ENCODE assay signal across 1 cellular context in the genomic region with DNA sequence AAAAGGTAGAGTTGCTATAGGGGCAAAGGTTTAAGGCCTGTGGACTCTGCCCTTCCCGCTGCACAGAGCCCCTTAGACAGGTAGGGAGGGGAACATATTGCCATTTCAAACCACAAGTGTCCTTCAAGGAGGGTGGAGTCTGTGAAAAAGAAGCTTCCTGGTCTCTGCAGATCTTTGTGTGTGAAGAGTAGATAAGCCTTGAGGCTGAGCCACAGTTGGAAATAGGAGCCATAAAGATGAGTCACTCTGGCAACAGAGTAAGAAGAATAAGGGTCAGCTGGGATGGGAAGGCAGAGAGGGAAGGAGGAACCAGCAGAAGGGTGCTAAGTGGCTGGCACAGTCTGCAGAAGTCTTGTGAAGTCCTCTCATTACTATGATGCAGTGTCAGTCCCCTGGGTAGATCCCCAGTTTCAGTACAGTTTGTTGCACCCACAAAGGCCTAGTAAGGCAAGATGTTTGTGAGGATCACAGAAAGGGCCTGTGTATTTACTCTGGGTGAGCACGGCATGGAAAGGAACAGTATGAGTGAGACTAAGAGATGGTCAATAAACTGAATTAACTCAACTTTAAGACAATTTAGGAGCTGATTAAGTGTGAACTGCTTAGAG.
TF ChIP-seq lines count a peak whose summit lies in the region.

No MANE protein-coding gene starts in this region.

TF ChIP-seq in K562, 482 proteins besides CTCF, POLR2A, EP300 and RAD21 (continues in another document):
- TF ChIP-seq RBM39 (optimal IDR thresholded peaks at IDR 0.05; ENCODE audit: low read depth, low read length) (no peak), NR3C1 (CRISPR knock-in tag; IDR thresholded peaks at IDR 0.05) (no peak), ILK (tag; IDR thresholded peaks at IDR 0.05; ENCODE audit: borderline replicate concordance, low read depth) (no peak), KAT2B (IDR thresholded peaks at IDR 0.05; ENCODE audit: low read depth, low read length) (no peak), CBX3 (IDR thresholded peaks at IDR 0.05; ENCODE audit: borderline replicate concordance in 1 of 2, low read length in 2 of 2) (peak in 1 of 2 experiments; percentile 93; a peak in 1 of 3 replicates), CHD2 (IDR thresholded peaks at IDR 0.05; ENCODE audit: low read depth, low read length) (no peak), NONO (IDR thresholded peaks at IDR 0.05; ENCODE audit: low read depth in 2 of 2, low read length in 1 of 2) (peak in 1 of 2 experiments; percentile 67; a peak in 1 of 4 replicates), ZNF124 (CRISPR knock-in tag; IDR thresholded peaks at IDR 0.05) (no peak), SIN3A (IDR thresholded peaks at IDR 0.05; ENCODE audit: borderline replicate concordance in 2 of 2, control insufficient read depth in 1 of 2, low read depth in 2 of 2, low read length in 2 of 2) (no peak), MAFK (IDR thresholded peaks at IDR 0.05; ENCODE audit: low read length) (peak; percentile 69), ZNF436 (CRISPR knock-in tag; IDR thresholded peaks at IDR 0.05) (peak; percentile 51; the same call in 1 of the 2 replicates), SMARCA4 (IDR thresholded peaks at IDR 0.05) (peak; percentile 100), KHSRP (IDR thresholded peaks at IDR 0.05) (0 out of 2 replicates have a peak, but pooled peaks have one; percentile 61), GTF2A2 (tag; IDR thresholded peaks at IDR 0.05) (no peak), ZNF143 (CRISPR knock-in tag; IDR thresholded peaks at IDR 0.05) (no peak), NFE2 (IDR thresholded peaks at IDR 0.05; ENCODE audit: low read depth) (peak; percentile 84), ZNF184 (CRISPR knock-in tag; IDR thresholded peaks at IDR 0.05) (no peak), NFATC3 (IDR thresholded peaks at IDR 0.05) (0 out of 2 replicates have a peak, but pooled peaks have one; percentile 63), HDAC1 (IDR thresholded peaks at IDR 0.05) (peak in 1 of 2 experiments; percentile 93; a peak in 2 of 4 replicates), ZEB2 (IDR thresholded peaks at IDR 0.05) (peak; percentile 96), ZFX (CRISPR knock-in tag; IDR thresholded peaks at IDR 0.05) (peak; percentile 73; the same call in 1 of the 2 replicates), FOXP1 (CRISPR knock-in tag; IDR thresholded peaks at IDR 0.05) (no peak), CBFA2T2 (conservative IDR thresholded peaks at IDR 0.05) (peak; percentile 96), ZNF24 (IDR thresholded peaks at IDR 0.05) (peak; percentile 34; the same call in 1 of the 2 replicates), GABPA (tag; conservative IDR thresholded peaks at IDR 0.05; ENCODE audit: low read depth) (peak; percentile 32; the same call in 1 of the 2 replicates), ARID2 (IDR thresholded peaks at IDR 0.05) (no peak), HNRNPH1 (optimal IDR thresholded peaks at IDR 0.05; ENCODE audit: low read depth, low read length) (no peak), NFIC (IDR thresholded peaks at IDR 0.05) (peak; percentile 90), ZBTB7A (IDR thresholded peaks at IDR 0.05; ENCODE audit: borderline replicate concordance, control insufficient read depth, low read depth, low read length) (peak; percentile 40; the same call in 1 of the 2 replicates), ELF4 (CRISPR knock-in tag; IDR thresholded peaks at IDR 0.05) (peak; percentile 98)
- TF ChIP-seq, protein P1, sequence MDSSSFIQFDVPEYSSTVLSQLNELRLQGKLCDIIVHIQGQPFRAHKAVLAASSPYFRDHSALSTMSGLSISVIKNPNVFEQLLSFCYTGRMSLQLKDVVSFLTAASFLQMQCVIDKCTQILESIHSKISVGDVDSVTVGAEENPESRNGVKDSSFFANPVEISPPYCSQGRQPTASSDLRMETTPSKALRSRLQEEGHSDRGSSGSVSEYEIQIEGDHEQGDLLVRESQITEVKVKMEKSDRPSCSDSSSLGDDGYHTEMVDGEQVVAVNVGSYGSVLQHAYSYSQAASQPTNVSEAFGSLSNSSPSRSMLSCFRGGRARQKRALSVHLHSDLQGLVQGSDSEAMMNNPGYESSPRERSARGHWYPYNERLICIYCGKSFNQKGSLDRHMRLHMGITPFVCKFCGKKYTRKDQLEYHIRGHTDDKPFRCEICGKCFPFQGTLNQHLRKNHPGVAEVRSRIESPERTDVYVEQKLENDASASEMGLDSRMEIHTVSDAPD (CRISPR knock-in tag; IDR thresholded peaks at IDR 0.05) = no peak
- TF ChIP-seq, protein P2, sequence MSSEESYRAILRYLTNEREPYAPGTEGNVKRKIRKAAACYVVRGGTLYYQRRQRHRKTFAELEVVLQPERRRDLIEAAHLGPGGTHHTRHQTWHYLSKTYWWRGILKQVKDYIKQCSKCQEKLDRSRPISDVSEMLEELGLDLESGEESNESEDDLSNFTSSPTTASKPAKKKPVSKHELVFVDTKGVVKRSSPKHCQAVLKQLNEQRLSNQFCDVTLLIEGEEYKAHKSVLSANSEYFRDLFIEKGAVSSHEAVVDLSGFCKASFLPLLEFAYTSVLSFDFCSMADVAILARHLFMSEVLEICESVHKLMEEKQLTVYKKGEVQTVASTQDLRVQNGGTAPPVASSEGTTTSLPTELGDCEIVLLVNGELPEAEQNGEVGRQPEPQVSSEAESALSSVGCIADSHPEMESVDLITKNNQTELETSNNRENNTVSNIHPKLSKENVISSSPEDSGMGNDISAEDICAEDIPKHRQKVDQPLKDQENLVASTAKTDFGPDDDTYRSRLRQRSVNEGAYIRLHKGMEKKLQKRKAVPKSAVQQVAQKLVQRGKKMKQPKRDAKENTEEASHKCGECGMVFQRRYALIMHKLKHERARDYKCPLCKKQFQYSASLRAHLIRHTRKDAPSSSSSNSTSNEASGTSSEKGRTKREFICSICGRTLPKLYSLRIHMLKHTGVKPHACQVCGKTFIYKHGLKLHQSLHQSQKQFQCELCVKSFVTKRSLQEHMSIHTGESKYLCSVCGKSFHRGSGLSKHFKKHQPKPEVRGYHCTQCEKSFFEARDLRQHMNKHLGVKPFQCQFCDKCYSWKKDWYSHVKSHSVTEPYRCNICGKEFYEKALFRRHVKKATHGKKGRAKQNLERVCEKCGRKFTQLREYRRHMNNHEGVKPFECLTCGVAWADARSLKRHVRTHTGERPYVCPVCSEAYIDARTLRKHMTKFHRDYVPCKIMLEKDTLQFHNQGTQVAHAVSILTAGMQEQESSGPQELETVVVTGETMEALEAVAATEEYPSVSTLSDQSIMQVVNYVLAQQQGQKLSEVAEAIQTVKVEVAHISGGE (CRISPR knock-in tag; IDR thresholded peaks at IDR 0.05) = peak in 1 of 3 experiments; percentile 58; a peak in 1 of 6 replicates
- TF ChIP-seq, protein P3, sequence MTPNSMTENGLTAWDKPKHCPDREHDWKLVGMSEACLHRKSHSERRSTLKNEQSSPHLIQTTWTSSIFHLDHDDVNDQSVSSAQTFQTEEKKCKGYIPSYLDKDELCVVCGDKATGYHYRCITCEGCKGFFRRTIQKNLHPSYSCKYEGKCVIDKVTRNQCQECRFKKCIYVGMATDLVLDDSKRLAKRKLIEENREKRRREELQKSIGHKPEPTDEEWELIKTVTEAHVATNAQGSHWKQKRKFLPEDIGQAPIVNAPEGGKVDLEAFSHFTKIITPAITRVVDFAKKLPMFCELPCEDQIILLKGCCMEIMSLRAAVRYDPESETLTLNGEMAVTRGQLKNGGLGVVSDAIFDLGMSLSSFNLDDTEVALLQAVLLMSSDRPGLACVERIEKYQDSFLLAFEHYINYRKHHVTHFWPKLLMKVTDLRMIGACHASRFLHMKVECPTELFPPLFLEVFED (CRISPR knock-in tag; conservative IDR thresholded peaks at IDR 0.05) = peak; percentile 55; the same call in 1 of the 2 replicates
- TF ChIP-seq, protein P4, sequence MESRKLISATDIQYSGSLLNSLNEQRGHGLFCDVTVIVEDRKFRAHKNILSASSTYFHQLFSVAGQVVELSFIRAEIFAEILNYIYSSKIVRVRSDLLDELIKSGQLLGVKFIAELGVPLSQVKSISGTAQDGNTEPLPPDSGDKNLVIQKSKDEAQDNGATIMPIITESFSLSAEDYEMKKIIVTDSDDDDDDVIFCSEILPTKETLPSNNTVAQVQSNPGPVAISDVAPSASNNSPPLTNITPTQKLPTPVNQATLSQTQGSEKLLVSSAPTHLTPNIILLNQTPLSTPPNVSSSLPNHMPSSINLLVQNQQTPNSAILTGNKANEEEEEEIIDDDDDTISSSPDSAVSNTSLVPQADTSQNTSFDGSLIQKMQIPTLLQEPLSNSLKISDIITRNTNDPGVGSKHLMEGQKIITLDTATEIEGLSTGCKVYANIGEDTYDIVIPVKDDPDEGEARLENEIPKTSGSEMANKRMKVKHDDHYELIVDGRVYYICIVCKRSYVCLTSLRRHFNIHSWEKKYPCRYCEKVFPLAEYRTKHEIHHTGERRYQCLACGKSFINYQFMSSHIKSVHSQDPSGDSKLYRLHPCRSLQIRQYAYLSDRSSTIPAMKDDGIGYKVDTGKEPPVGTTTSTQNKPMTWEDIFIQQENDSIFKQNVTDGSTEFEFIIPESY (CRISPR knock-in tag; IDR thresholded peaks at IDR 0.05) = 0 out of 2 replicates have a peak, but pooled peaks have one; percentile 12
- TF ChIP-seq, protein P5, sequence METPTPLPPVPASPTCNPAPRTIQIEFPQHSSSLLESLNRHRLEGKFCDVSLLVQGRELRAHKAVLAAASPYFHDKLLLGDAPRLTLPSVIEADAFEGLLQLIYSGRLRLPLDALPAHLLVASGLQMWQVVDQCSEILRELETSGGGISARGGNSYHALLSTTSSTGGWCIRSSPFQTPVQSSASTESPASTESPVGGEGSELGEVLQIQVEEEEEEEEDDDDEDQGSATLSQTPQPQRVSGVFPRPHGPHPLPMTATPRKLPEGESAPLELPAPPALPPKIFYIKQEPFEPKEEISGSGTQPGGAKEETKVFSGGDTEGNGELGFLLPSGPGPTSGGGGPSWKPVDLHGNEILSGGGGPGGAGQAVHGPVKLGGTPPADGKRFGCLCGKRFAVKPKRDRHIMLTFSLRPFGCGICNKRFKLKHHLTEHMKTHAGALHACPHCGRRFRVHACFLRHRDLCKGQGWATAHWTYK (CRISPR knock-in tag; IDR thresholded peaks at IDR 0.05) = peak; percentile 28; the same call in 1 of the 2 replicates
- TF ChIP-seq, protein P6, sequence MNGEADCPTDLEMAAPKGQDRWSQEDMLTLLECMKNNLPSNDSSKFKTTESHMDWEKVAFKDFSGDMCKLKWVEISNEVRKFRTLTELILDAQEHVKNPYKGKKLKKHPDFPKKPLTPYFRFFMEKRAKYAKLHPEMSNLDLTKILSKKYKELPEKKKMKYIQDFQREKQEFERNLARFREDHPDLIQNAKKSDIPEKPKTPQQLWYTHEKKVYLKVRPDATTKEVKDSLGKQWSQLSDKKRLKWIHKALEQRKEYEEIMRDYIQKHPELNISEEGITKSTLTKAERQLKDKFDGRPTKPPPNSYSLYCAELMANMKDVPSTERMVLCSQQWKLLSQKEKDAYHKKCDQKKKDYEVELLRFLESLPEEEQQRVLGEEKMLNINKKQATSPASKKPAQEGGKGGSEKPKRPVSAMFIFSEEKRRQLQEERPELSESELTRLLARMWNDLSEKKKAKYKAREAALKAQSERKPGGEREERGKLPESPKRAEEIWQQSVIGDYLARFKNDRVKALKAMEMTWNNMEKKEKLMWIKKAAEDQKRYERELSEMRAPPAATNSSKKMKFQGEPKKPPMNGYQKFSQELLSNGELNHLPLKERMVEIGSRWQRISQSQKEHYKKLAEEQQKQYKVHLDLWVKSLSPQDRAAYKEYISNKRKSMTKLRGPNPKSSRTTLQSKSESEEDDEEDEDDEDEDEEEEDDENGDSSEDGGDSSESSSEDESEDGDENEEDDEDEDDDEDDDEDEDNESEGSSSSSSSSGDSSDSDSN (IDR thresholded peaks at IDR 0.05; ENCODE audit: borderline replicate concordance in 1 of 2, low read depth in 2 of 2, low read length in 2 of 2) = no peak
- TF ChIP-seq, protein P7, sequence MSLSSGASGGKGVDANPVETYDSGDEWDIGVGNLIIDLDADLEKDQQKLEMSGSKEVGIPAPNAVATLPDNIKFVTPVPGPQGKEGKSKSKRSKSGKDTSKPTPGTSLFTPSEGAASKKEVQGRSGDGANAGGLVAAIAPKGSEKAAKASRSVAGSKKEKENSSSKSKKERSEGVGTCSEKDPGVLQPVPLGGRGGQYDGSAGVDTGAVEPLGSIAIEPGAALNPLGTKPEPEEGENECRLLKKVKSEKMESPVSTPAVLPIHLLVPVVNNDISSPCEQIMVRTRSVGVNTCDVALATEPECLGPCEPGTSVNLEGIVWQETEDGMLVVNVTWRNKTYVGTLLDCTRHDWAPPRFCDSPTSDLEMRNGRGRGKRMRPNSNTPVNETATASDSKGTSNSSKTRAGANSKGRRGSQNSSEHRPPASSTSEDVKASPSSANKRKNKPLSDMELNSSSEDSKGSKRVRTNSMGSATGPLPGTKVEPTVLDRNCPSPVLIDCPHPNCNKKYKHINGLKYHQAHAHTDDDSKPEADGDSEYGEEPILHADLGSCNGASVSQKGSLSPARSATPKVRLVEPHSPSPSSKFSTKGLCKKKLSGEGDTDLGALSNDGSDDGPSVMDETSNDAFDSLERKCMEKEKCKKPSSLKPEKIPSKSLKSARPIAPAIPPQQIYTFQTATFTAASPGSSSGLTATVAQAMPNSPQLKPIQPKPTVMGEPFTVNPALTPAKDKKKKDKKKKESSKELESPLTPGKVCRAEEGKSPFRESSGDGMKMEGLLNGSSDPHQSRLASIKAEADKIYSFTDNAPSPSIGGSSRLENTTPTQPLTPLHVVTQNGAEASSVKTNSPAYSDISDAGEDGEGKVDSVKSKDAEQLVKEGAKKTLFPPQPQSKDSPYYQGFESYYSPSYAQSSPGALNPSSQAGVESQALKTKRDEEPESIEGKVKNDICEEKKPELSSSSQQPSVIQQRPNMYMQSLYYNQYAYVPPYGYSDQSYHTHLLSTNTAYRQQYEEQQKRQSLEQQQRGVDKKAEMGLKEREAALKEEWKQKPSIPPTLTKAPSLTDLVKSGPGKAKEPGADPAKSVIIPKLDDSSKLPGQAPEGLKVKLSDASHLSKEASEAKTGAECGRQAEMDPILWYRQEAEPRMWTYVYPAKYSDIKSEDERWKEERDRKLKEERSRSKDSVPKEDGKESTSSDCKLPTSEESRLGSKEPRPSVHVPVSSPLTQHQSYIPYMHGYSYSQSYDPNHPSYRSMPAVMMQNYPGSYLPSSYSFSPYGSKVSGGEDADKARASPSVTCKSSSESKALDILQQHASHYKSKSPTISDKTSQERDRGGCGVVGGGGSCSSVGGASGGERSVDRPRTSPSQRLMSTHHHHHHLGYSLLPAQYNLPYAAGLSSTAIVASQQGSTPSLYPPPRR (CRISPR knock-in tag; IDR thresholded peaks at IDR 0.05; ENCODE audit: borderline replicate concordance) = no peak
- TF ChIP-seq, protein P8, sequence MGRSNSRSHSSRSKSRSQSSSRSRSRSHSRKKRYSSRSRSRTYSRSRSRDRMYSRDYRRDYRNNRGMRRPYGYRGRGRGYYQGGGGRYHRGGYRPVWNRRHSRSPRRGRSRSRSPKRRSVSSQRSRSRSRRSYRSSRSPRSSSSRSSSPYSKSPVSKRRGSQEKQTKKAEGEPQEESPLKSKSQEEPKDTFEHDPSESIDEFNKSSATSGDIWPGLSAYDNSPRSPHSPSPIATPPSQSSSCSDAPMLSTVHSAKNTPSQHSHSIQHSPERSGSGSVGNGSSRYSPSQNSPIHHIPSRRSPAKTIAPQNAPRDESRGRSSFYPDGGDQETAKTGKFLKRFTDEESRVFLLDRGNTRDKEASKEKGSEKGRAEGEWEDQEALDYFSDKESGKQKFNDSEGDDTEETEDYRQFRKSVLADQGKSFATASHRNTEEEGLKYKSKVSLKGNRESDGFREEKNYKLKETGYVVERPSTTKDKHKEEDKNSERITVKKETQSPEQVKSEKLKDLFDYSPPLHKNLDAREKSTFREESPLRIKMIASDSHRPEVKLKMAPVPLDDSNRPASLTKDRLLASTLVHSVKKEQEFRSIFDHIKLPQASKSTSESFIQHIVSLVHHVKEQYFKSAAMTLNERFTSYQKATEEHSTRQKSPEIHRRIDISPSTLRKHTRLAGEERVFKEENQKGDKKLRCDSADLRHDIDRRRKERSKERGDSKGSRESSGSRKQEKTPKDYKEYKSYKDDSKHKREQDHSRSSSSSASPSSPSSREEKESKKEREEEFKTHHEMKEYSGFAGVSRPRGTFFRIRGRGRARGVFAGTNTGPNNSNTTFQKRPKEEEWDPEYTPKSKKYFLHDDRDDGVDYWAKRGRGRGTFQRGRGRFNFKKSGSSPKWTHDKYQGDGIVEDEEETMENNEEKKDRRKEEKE (IDR thresholded peaks at IDR 0.05; ENCODE audit: borderline replicate concordance in 1 of 2, control insufficient read depth in 1 of 2, low read depth in 2 of 2, low read length in 1 of 2) = peak in 1 of 2 experiments; percentile 61; a peak in 1 of 4 replicates
